1 cellular context compared by ENCODE assay signal in genomic region chrX:40132751-40133150, GRCh38.
TF ChIP-seq lines count a peak whose summit lies in the region.

No MANE protein-coding gene starts in this region.

TF ChIP-seq in HCT116, 20 proteins besides CTCF, POLR2A, EP300 and RAD21 (continued from another document):
- TF ChIP-seq SP1 (IDR thresholded peaks at IDR 0.05; ENCODE audit: low read depth) (no peak), ZFX (IDR thresholded peaks at IDR 0.05) (no peak), EGR1 (IDR thresholded peaks at IDR 0.05; ENCODE audit: low read depth) (no peak), POLR2AphosphoS5 (IDR thresholded peaks at IDR 0.05; ENCODE audit: low read depth, low read length) (no peak), FOSL1 (IDR thresholded peaks at IDR 0.05; ENCODE audit: low read depth) (no peak), TCF7L2 (IDR thresholded peaks at IDR 0.05; ENCODE audit: borderline replicate concordance, extremely low read depth, insufficient read depth, insufficient read length) (no peak), REST (IDR thresholded peaks at IDR 0.05; ENCODE audit: low read depth) (no peak), ATF3 (IDR thresholded peaks at IDR 0.05) (no peak), ZBTB33 (IDR thresholded peaks at IDR 0.05; ENCODE audit: extremely low read depth, insufficient replicate concordance, low read length) (no peak), CBX3 (IDR thresholded peaks at IDR 0.05; ENCODE audit: low read depth) (no peak)
